ENCODE assay signal across 8 cellular contexts in genomic region chr1:28518000-28518744, GRCh38. TPM values are rescaled to one million over a fixed set of nuclear protein-coding genes. Genes with fewer than 3 reads are reported as not detected.
DNase-seq lines count a peak whose midpoint lies in the region; ATAC-seq and TF ChIP-seq lines count a peak whose summit lies in the region.

No MANE protein-coding gene starts in this region.

- H3K4me3 ChIP-seq in brain microvascular endothelial cell (ENCODE audit: low read depth, low read length), result peak overlapping the region; percentile 74
- H3K4me3 ChIP-seq in iPS-20b (ENCODE audit: low read length), result peak overlapping the region; percentile 91
- H3K4me3 ChIP-seq in skin epidermis, result peak overlapping the region; percentile 45 to 77 (median 66)

- DNase-seq in A172 (ENCODE audit: low spot score) (peak; percentile 63), NCI-H2081 (lab: John Stamatoyannopoulos, UW) (peak; percentile 81 to 88), UCSD-AML1 (lab: John Stamatoyannopoulos, UW; ENCODE audit: unreplicated experiment) (peak; percentile 89), brain microvascular endothelial cell (peak; percentile 78)

- in situ Hi-C loops in brain microvascular endothelial cell (cut with HindIII; ENCODE audit: low pct_ligation_motif_present, low sequenced_read_pairs), result no loop called here

- H3K36me3 ChIP-seq in brain microvascular endothelial cell (replicated peaks) (peaks cover 5% of the 10 kb centered on the region), iPS-20b (ENCODE audit: insufficient read depth, low read depth, low read length) (peaks cover 8% of the 10 kb centered on the region)

- peak overlapping the region; percentile 99 for H3K9ac ChIP-seq in iPS-20b (ENCODE audit: low read depth, low read length)

- TF ChIP-seq CTCF in brain microvascular endothelial cell (IDR thresholded peaks at IDR 0.05; ENCODE audit: low read depth, low read length, missing control alignments), result peak; percentile 88

- peak overlapping the region; percentile 87 for H3K27ac ChIP-seq in brain microvascular endothelial cell
- H3K27ac ChIP-seq in iPS-20b (ENCODE audit: low read length), result peak overlapping the region; percentile 86
- peak overlapping the region in 20 of 21 experiments; percentile 62 to 91 (median 82) for H3K27ac ChIP-seq in skin epidermis

- H3K9me3 ChIP-seq in iPS-20b (ENCODE audit: insufficient read depth, low read depth, low read length), result no peaks in the 10 kb centered on the region

- H3K4me1 ChIP-seq in iPS-20b (ENCODE audit: insufficient read depth, low read length), result peaks cover 21% of the 10 kb centered on the region

- peak; percentile 47 for ATAC-seq in GM18508 (IDR thresholded peaks at IDR 0.05; ENCODE audit: insufficient read depth, unreplicated experiment)
- peak; percentile 59 for ATAC-seq in HG02981 (IDR thresholded peaks at IDR 0.05; ENCODE audit: unreplicated experiment)

- H3K27me3 ChIP-seq in brain microvascular endothelial cell (replicated peaks), result no peaks in the 10 kb centered on the region
- H3K27me3 ChIP-seq in iPS-20b (ENCODE audit: insufficient read depth, low read length), result no peaks in the 10 kb centered on the region

RNA-seq across cellular contexts. Expression of gene RCC1, which starts 12.3 kb away (rescaled TPM):
- 20.1 and 28.6 TPM in 2 replicates for total RNA-seq in A172 (2014; rRNA removed; shearing (Covaris generic))

RNA-seq across cellular contexts. Expression of gene TRNAU1AP, which starts 34.7 kb away (rescaled TPM):
- 15.2 and 17.1 TPM in 2 replicates for total RNA-seq in A172 (2014; rRNA removed; shearing (Covaris generic))

Comparison
In these comparisons a context has a peak if more than half of its experiments do, and no peak if none do; other contexts are left out.
1. Peak in every context shown above with its lines: DNase-seq, ATAC-seq, H3K4me3 ChIP-seq and H3K27ac ChIP-seq.